In genomic region chr5:158819840-158820620, GRCh38 we compare ENCODE assay signal across 8 cellular contexts.
DNase-seq lines count a peak whose midpoint lies in the region; ATAC-seq and FAIRE-seq lines count a peak whose summit lies in the region.

No MANE protein-coding gene starts in this region.

- ATAC-seq in HG03108 (IDR thresholded peaks at IDR 0.05; ENCODE audit: unreplicated experiment) = peak; percentile 48
- ATAC-seq in activated naive CD8-positive, alpha-beta T cell treated with anti-CD3 and anti-CD28 coated beads, Interleukin-2, amount 10 ng/mL, durations not matched to agents 7 days and 5 days (ENCODE audit: low read depth) = peak; percentile 58

- no peaks in the 10 kb centered on the region for H3K27me3 ChIP-seq in H7 (ENCODE audit: control insufficient read depth, insufficient read depth, low read length)

- peaks cover 13% of the 10 kb centered on the region for H3K9me3 Mint-ChIP-seq in activated naive CD8-positive, alpha-beta T cell treated with anti-CD3 and anti-CD28 coated beads, Interleukin-2, amount 10 ng/mL, durations not matched to agents 7 days and 5 days

- H3K36me3 Mint-ChIP-seq in activated naive CD8-positive, alpha-beta T cell treated with anti-CD3 and anti-CD28 coated beads, Interleukin-2, amount 10 ng/mL, durations not matched to agents 7 days and 5 days = peaks cover 8% of the 10 kb centered on the region

- H3K27ac Mint-ChIP-seq in activated naive CD8-positive, alpha-beta T cell treated with anti-CD3 and anti-CD28 coated beads, Interleukin-2, amount 10 ng/mL, durations not matched to agents 7 days and 5 days = no peak overlapping the region

- no peak overlapping the region for H3K4me3 ChIP-seq in H7 (ENCODE audit: insufficient read depth, low read depth, low read length)

- no peak for FAIRE-seq in urothelium cell line (lab: Jason Lieb, UNC)

- DNase-seq in stimulated activated CD4-positive, alpha-beta T cell treated with anti-CD3 and anti-CD28 coated beads, Interleukin-4, amount 100 ng/mL, for 24 hours = peak; percentile 14
- DNase-seq in stimulated activated CD4-positive, alpha-beta T cell treated with anti-CD3 and anti-CD28 coated beads, Interleukin-12 subunit alpha, Interleukin-12 subunit beta, amount 100 ng/mL, for 4 hours = no peak
- no peak for DNase-seq in activated naive CD8-positive, alpha-beta T cell treated with anti-CD3 and anti-CD28 coated beads, Interleukin-2, amount 10 ng/mL, durations not matched to agents 7 days and 5 days
- DNase-seq in urothelium cell line (ENCODE audit: low spot score) (peak; percentile 31), H7 (no peak), medulla oblongata (ENCODE audit: extremely low spot score) (no peak), SHP77 (lab: John Stamatoyannopoulos, UW) (no peak)

- H3K4me3 Mint-ChIP-seq in activated naive CD8-positive, alpha-beta T cell treated with anti-CD3 and anti-CD28 coated beads, Interleukin-2, amount 10 ng/mL, durations not matched to agents 7 days and 5 days = peak overlapping the region; percentile 9

- peaks cover 27% of the 10 kb centered on the region for H3K4me1 Mint-ChIP-seq in activated naive CD8-positive, alpha-beta T cell treated with anti-CD3 and anti-CD28 coated beads, Interleukin-2, amount 10 ng/mL, durations not matched to agents 7 days and 5 days

- no peaks in the 10 kb centered on the region for H3K36me3 ChIP-seq in H7 (replicated peaks; ENCODE audit: control insufficient read depth, insufficient read depth, low read length)

- H3K27me3 Mint-ChIP-seq in activated naive CD8-positive, alpha-beta T cell treated with anti-CD3 and anti-CD28 coated beads, Interleukin-2, amount 10 ng/mL, durations not matched to agents 7 days and 5 days = no peaks in the 10 kb centered on the region

- POLR2A ChIA-PET in activated naive CD8-positive, alpha-beta T cell treated with anti-CD3 and anti-CD28 coated beads, Interleukin-2, amount 10 ng/mL, durations not matched to agents 7 days and 5 days (lab: Charles Lee) = no interaction called here

Comparison
In these comparisons a context has a peak if more than half of its experiments do, and no peak if none do; other contexts are left out.
1. DNase-seq: peak in stimulated activated CD4-positive, alpha-beta T cell treated with anti-CD3 and anti-CD28 coated beads, Interleukin-4, amount 100 ng/mL, for 24 hours (single experiment) and urothelium cell line (single experiment); none in stimulated activated CD4-positive, alpha-beta T cell treated with anti-CD3 and anti-CD28 coated beads, Interleukin-12 subunit alpha, Interleukin-12 subunit beta, amount 100 ng/mL, for 4 hours (single experiment), activated naive CD8-positive, alpha-beta T cell treated with anti-CD3 and anti-CD28 coated beads, Interleukin-2, amount 10 ng/mL, durations not matched to agents 7 days and 5 days (single experiment), H7 (single experiment), medulla oblongata (single experiment) and SHP77 (0 of 2).